ENCODE assay signal across 1 cellular context in genomic region chr13:59531571-59532091, GRCh38.
TF ChIP-seq lines count a peak whose summit lies in the region.

No MANE protein-coding gene starts in this region.

TF ChIP-seq in HepG2, 621 proteins besides CTCF, POLR2A, EP300 and RAD21 (continued from another document):
- TF ChIP-seq, protein P1, sequence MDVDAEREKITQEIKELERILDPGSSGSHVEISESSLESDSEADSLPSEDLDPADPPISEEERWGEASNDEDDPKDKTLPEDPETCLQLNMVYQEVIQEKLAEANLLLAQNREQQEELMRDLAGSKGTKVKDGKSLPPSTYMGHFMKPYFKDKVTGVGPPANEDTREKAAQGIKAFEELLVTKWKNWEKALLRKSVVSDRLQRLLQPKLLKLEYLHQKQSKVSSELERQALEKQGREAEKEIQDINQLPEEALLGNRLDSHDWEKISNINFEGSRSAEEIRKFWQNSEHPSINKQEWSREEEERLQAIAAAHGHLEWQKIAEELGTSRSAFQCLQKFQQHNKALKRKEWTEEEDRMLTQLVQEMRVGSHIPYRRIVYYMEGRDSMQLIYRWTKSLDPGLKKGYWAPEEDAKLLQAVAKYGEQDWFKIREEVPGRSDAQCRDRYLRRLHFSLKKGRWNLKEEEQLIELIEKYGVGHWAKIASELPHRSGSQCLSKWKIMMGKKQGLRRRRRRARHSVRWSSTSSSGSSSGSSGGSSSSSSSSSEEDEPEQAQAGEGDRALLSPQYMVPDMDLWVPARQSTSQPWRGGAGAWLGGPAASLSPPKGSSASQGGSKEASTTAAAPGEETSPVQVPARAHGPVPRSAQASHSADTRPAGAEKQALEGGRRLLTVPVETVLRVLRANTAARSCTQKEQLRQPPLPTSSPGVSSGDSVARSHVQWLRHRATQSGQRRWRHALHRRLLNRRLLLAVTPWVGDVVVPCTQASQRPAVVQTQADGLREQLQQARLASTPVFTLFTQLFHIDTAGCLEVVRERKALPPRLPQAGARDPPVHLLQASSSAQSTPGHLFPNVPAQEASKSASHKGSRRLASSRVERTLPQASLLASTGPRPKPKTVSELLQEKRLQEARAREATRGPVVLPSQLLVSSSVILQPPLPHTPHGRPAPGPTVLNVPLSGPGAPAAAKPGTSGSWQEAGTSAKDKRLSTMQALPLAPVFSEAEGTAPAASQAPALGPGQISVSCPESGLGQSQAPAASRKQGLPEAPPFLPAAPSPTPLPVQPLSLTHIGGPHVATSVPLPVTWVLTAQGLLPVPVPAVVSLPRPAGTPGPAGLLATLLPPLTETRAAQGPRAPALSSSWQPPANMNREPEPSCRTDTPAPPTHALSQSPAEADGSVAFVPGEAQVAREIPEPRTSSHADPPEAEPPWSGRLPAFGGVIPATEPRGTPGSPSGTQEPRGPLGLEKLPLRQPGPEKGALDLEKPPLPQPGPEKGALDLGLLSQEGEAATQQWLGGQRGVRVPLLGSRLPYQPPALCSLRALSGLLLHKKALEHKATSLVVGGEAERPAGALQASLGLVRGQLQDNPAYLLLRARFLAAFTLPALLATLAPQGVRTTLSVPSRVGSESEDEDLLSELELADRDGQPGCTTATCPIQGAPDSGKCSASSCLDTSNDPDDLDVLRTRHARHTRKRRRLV (CRISPR knock-in tag; IDR thresholded peaks at IDR 0.05), result no peak
- no peak for TF ChIP-seq GABPA (IDR thresholded peaks at IDR 0.05; ENCODE audit: low read depth, low read length)
- TF ChIP-seq GABPA (CRISPR knock-in tag; IDR thresholded peaks at IDR 0.05; ENCODE audit: low read depth), result no peak
- no peak for TF ChIP-seq SETDB1 (CRISPR knock-in tag; IDR thresholded peaks at IDR 0.05; ENCODE audit: borderline replicate concordance)
- no peak for TF ChIP-seq BRF2 (CRISPR knock-in tag; IDR thresholded peaks at IDR 0.05)
- TF ChIP-seq, protein P2, sequence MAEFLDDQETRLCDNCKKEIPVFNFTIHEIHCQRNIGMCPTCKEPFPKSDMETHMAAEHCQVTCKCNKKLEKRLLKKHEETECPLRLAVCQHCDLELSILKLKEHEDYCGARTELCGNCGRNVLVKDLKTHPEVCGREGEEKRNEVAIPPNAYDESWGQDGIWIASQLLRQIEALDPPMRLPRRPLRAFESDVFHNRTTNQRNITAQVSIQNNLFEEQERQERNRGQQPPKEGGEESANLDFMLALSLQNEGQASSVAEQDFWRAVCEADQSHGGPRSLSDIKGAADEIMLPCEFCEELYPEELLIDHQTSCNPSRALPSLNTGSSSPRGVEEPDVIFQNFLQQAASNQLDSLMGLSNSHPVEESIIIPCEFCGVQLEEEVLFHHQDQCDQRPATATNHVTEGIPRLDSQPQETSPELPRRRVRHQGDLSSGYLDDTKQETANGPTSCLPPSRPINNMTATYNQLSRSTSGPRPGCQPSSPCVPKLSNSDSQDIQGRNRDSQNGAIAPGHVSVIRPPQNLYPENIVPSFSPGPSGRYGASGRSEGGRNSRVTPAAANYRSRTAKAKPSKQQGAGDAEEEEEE (CRISPR knock-in tag; IDR thresholded peaks at IDR 0.05; ENCODE audit: borderline replicate concordance), result no peak
- TF ChIP-seq, protein P3, sequence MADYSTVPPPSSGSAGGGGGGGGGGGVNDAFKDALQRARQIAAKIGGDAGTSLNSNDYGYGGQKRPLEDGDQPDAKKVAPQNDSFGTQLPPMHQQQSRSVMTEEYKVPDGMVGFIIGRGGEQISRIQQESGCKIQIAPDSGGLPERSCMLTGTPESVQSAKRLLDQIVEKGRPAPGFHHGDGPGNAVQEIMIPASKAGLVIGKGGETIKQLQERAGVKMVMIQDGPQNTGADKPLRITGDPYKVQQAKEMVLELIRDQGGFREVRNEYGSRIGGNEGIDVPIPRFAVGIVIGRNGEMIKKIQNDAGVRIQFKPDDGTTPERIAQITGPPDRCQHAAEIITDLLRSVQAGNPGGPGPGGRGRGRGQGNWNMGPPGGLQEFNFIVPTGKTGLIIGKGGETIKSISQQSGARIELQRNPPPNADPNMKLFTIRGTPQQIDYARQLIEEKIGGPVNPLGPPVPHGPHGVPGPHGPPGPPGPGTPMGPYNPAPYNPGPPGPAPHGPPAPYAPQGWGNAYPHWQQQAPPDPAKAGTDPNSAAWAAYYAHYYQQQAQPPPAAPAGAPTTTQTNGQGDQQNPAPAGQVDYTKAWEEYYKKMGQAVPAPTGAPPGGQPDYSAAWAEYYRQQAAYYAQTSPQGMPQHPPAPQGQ (CRISPR knock-in tag; IDR thresholded peaks at IDR 0.05; ENCODE audit: borderline replicate concordance), result no peak
- TF ChIP-seq, protein P4, sequence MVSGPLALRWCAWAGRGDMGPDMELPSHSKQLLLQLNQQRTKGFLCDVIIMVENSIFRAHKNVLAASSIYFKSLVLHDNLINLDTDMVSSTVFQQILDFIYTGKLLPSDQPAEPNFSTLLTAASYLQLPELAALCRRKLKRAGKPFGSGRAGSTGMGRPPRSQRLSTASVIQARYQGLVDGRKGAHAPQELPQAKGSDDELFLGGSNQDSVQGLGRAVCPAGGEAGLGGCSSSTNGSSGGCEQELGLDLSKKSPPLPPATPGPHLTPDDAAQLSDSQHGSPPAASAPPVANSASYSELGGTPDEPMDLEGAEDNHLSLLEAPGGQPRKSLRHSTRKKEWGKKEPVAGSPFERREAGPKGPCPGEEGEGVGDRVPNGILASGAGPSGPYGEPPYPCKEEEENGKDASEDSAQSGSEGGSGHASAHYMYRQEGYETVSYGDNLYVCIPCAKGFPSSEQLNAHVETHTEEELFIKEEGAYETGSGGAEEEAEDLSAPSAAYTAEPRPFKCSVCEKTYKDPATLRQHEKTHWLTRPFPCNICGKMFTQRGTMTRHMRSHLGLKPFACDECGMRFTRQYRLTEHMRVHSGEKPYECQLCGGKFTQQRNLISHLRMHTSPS (CRISPR knock-in tag; IDR thresholded peaks at IDR 0.05; ENCODE audit: low read depth), result no peak
- TF ChIP-seq ZNF468 (CRISPR knock-in tag; IDR thresholded peaks at IDR 0.05), result no peak
- TF ChIP-seq ZNF431 (CRISPR knock-in tag; IDR thresholded peaks at IDR 0.05; ENCODE audit: borderline replicate concordance, low read depth), result no peak
